In the genomic region with DNA sequence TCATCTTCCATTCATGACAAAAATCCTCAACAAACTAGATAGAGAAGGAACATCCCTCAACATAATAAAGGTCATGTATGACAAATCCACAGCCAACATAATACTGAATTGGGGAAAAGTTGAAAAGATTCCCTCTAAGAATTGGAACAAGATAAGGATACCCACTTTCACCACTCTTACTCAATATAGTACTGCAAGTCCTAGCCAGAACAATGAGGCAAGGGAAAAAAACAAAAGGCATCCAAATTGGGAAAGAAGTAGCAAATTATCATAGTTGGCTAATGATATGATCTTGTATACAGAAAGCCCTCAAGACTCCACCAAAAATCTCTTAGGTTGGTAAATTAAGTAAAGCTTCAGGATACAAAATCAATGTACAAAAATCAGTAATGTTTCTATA, we compare ENCODE assay signal across 14 cellular contexts. TPM values are rescaled to one million over a fixed set of nuclear protein-coding genes. Genes with fewer than 3 reads are reported as not detected.
A peak's percentile ranks its signal among the peaks of the same experiment; 100 is the strongest.
DNase-seq lines count a peak whose midpoint lies in the region; ATAC-seq and TF ChIP-seq lines count a peak whose summit lies in the region.
"Had no signal": no experiment of that assay in that cellular context is flagged by ENCODE, and none has a peak within 500 bp of the region (broad histone marks: within the 10 kb centered on the region; RNA-seq: fewer than 3 reads in every experiment).

No MANE protein-coding gene starts in this region.

- no peak for ATAC-seq in heart right ventricle
- no peak for ATAC-seq in right cardiac atrium
- no peak for ATAC-seq in stimulated activated effector memory CD8-positive, alpha-beta T cell treated with anti-CD3 and anti-CD28 coated beads, Interleukin-12 subunit alpha, Interleukin-12 subunit beta, amount 100 ng/mL, for 72 hours
- ATAC-seq: GM12878, GM23338 had no signal

- peaks cover 44% of the 10 kb centered on the region for H3K36me3 Mint-ChIP-seq in stimulated activated effector memory CD8-positive, alpha-beta T cell treated with anti-CD3 and anti-CD28 coated beads, Interleukin-12 subunit alpha, Interleukin-12 subunit beta, amount 100 ng/mL, for 72 hours

- DNase-seq in heart right ventricle (no peak), right cardiac atrium (no peak), cardiac fibroblast (ENCODE audit: low read depth in 2 of 2) (peak; percentile 20 to 57), NCI-H446 (lab: John Stamatoyannopoulos, UW) (no peak), NCI-H146 treated with DMSO at 0.1 percent for 48 hours (lab: John Stamatoyannopoulos, UW; ENCODE audit: unreplicated experiment) (no peak)
- no peak for DNase-seq in stimulated activated effector memory CD8-positive, alpha-beta T cell treated with anti-CD3 and anti-CD28 coated beads, Interleukin-12 subunit alpha, Interleukin-12 subunit beta, amount 100 ng/mL, for 72 hours (ENCODE audit: low spot score in 2 of 2)
- DNase-seq: 8988T, AML-193, DMS53, H9 had no signal

- H3K4me1 ChIP-seq in heart right ventricle (peaks cover 0 to 50% (median 39%) of the 10 kb centered on the region in 9 donors), right cardiac atrium (ENCODE audit: control insufficient read depth, insufficient read depth, low read length) (peaks cover 2% of the 10 kb centered on the region), HEK293 (ENCODE audit: control insufficient read depth, insufficient read depth, low read length) (no peaks in the 10 kb centered on the region)

- H3K9me3 Mint-ChIP-seq in stimulated activated effector memory CD8-positive, alpha-beta T cell treated with anti-CD3 and anti-CD28 coated beads, Interleukin-12 subunit alpha, Interleukin-12 subunit beta, amount 100 ng/mL, for 72 hours = no peaks in the 10 kb centered on the region
- H3K9me3 Mint-ChIP-seq: GM23338, H9 had no signal

- H3K27ac Mint-ChIP-seq in stimulated activated effector memory CD8-positive, alpha-beta T cell treated with anti-CD3 and anti-CD28 coated beads, Interleukin-12 subunit alpha, Interleukin-12 subunit beta, amount 100 ng/mL, for 72 hours = peak overlapping the region; percentile 13
- H3K27ac Mint-ChIP-seq: GM23338 had no signal

- CTCF ChIA-PET in HEK293 (lab: Yijun Ruan, JAX) = interaction anchor here (0.7 kb wide), 1 partner anchor 1053 kb away, joined by 3 read pairs; no protein-coding TSS in a partner anchor

- POLR2A ChIA-PET in HEK293 (lab: Yijun Ruan, JAX) = no interaction called here

- H3K4me3 ChIP-seq in heart right ventricle (peak overlapping the region in 2 of 10 donors; percentile 1 to 4), right cardiac atrium (ENCODE audit: low read length) (no peak overlapping the region), HEK293 (ENCODE audit: low read depth, low read length) (no peak overlapping the region), cardiac fibroblast (replicated peaks in 1 of 2; ENCODE audit: low read depth in 2 of 2, low read length in 2 of 2) (no peak overlapping the region)
- H3K4me3 ChIP-seq: BLaER1, GM23338 had no signal

- H3K4me1 Mint-ChIP-seq in stimulated activated effector memory CD8-positive, alpha-beta T cell treated with anti-CD3 and anti-CD28 coated beads, Interleukin-12 subunit alpha, Interleukin-12 subunit beta, amount 100 ng/mL, for 72 hours = peaks cover 44% of the 10 kb centered on the region

- H3K4me3 Mint-ChIP-seq in stimulated activated effector memory CD8-positive, alpha-beta T cell treated with anti-CD3 and anti-CD28 coated beads, Interleukin-12 subunit alpha, Interleukin-12 subunit beta, amount 100 ng/mL, for 72 hours = no peak overlapping the region
- H3K4me3 Mint-ChIP-seq: GM23338, H9 had no signal

- H3K9me3 ChIP-seq in heart right ventricle (no peaks in the 10 kb centered on the region), right cardiac atrium (ENCODE audit: control insufficient read depth, low read length) (no peaks in the 10 kb centered on the region), HEK293 (ENCODE audit: control insufficient read depth, insufficient read depth, low read depth, low read length) (no peaks in the 10 kb centered on the region)
- H3K9me3 ChIP-seq: BLaER1 had no signal

- H3K27me3 ChIP-seq in heart right ventricle = no peaks in the 10 kb centered on the region
- H3K27me3 ChIP-seq in right cardiac atrium (ENCODE audit: control insufficient read depth, insufficient read depth) = no peaks in the 10 kb centered on the region
- H3K27me3 ChIP-seq: BLaER1 had no signal

- intact Hi-C loops in heart right ventricle (cut with DNase I) = loop anchor here in 1 of 10 donors (5.0 kb wide), 1 partner anchor 47 kb away; no protein-coding TSS in a partner anchor
- intact Hi-C loops in right cardiac atrium (cut with DNase I) = no loop called here

- TF ChIP-seq CTCF in heart right ventricle (IDR thresholded peaks at IDR 0.05) (no peak), HEK293 (tag by site-specific recombination; IDR thresholded peaks at IDR 0.05) (no peak), cardiac fibroblast (IDR thresholded peaks at IDR 0.05; ENCODE audit: low read depth, low read length) (no peak)

- peaks cover 0 to 16% (median 0%) of the 10 kb centered on the region in 9 donors for H3K36me3 ChIP-seq in heart right ventricle
- no peaks in the 10 kb centered on the region for H3K36me3 ChIP-seq in HEK293 (ENCODE audit: control insufficient read depth in 2 of 2, insufficient read depth in 1 of 2, low read length in 2 of 2)

- H3K27ac ChIP-seq in heart right ventricle = peak overlapping the region in 8 of 10 donors; percentile 24 to 69 (median 56)
- H3K27ac ChIP-seq in right cardiac atrium (ENCODE audit: low read length) = no peak overlapping the region
- no peak overlapping the region for H3K27ac ChIP-seq in HEK293 (ENCODE audit: extremely low read depth, low read depth, low read length)
- H3K27ac ChIP-seq: BLaER1 had no signal

TF ChIP-seq in HEK293, 187 proteins besides CTCF, POLR2A, EP300 and RAD21:
- TF ChIP-seq PRDM1 (tag by site-specific recombination; IDR thresholded peaks at IDR 0.05) (0 out of 2 replicates have a peak, but pooled peaks have one; percentile 21), GLIS2 (tag by site-specific recombination; IDR thresholded peaks at IDR 0.05) (no peak), FEZF1 (tag by site-specific recombination; IDR thresholded peaks at IDR 0.05) (no peak), YY1 (tag by site-specific recombination; IDR thresholded peaks at IDR 0.05) (no peak)
- TF ChIP-seq, protein P1, sequence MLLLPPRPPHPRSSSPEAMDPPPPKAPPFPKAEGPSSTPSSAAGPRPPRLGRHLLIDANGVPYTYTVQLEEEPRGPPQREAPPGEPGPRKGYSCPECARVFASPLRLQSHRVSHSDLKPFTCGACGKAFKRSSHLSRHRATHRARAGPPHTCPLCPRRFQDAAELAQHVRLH (tag by site-specific recombination; IDR thresholded peaks at IDR 0.05) = no peak

RNA-seq across cellular contexts. Expression of gene POT1, which starts 4.7 kb away (rescaled TPM):
- 10 to 100 TPM; 12.7 to 24.7 (median 15.5) TPM for total RNA-seq in heart right ventricle
- 10 to 100 TPM in 1 of 2 donors, 1 to 10 TPM in 1; 5.1 to 16.8 TPM for polyA plus RNA-seq in heart right ventricle
- total RNA-seq in right cardiac atrium = 10 to 100 TPM; 12.4 to 23.4 (median 16.5) TPM
- 8.9 TPM for polyA plus RNA-seq in right cardiac atrium

Comparison
In these comparisons a context has a peak if more than half of its experiments do, and no peak if none do; other contexts are left out.
1. H3K27ac ChIP-seq: peak in heart right ventricle (8 of 10); none in right cardiac atrium (single experiment) and HEK293 (single experiment).
2. DNase-seq: peak in cardiac fibroblast (2 of 2); none in heart right ventricle (0 of 2), right cardiac atrium (0 of 3), stimulated activated effector memory CD8-positive, alpha-beta T cell treated with anti-CD3 and anti-CD28 coated beads, Interleukin-12 subunit alpha, Interleukin-12 subunit beta, amount 100 ng/mL, for 72 hours (0 of 2), NCI-H446 (0 of 2) and NCI-H146 treated with DMSO at 0.1 percent for 48 hours (single experiment).